8 cellular contexts compared by ENCODE assay signal in the genomic region with DNA sequence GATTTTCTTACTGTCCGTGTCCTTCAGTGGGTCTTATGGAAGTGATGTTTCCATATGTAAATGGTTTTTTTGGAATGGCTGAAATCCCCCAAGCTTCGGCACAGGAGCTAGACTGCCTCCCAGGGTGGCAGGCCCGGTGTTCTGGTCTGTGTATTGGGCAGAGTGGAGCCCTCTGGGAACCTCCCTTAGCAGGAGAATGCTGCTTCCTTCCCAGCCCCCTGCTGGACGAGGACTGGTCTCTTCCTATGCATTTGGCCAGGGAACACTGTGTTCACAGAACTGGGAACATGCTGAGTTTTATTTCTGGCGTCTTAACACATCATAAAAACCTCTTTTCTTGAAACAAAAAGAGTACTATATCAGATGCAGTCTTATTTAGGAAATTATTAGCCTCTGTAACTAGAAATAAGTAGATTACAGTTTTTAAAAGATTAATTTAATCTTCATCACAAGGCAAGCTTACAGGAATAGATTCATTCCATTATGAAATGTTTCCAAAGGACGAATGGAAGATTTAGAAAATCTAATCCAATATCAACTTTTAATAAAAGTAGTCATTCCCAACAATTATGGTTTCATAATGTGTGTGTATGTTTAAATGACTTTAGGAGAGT. TPM values are rescaled to one million over a fixed set of nuclear protein-coding genes. Genes with fewer than 3 reads are reported as not detected.
DNase-seq lines count a peak whose midpoint lies in the region; ATAC-seq and TF ChIP-seq lines count a peak whose summit lies in the region.

No MANE protein-coding gene starts in this region.

- H3K4me1 ChIP-seq in A673 (ENCODE audit: insufficient read depth, low read length, poor library complexity, severe bottlenecking) (peaks cover 11% of the 10 kb centered on the region), H9 (ENCODE audit: insufficient read depth, low read length) (no peaks in the 10 kb centered on the region), left ventricle myocardium inferior (peaks cover 50% of the 10 kb centered on the region), smooth muscle cell (ENCODE audit: low read depth) (peaks cover 11% of the 10 kb centered on the region)

- DNase-seq in A673 (ENCODE audit: low spot score) (peak; percentile 73), H9 (peak; percentile 78), SW480 (ENCODE audit: low spot score) (peak; percentile 22), left ventricle myocardium inferior (peak; percentile 68), smooth muscle cell (lab: John Stamatoyannopoulos, UW; ENCODE audit: unreplicated experiment) (no peak), DMS79 treated with DMSO at 0.1 percent for 48 hours (lab: John Stamatoyannopoulos, UW) (no peak)

- H3K27ac Mint-ChIP-seq in H9 = no peak overlapping the region

- H3K9ac ChIP-seq in H9 (ENCODE audit: extremely low read depth, insufficient read length, low read length) (no peak overlapping the region), smooth muscle cell (ENCODE audit: low read depth) (no peak overlapping the region)

- TF ChIP-seq CTCF in A673 (conservative IDR thresholded peaks at IDR 0.05; ENCODE audit: low read depth, low read length) = peak; percentile 68
- TF ChIP-seq CTCF in H9 (conservative IDR thresholded peaks at IDR 0.05) = peak; percentile 67
- TF ChIP-seq CTCF in left ventricle myocardium inferior (IDR thresholded peaks at IDR 0.05; ENCODE audit: borderline replicate concordance) = peak; percentile 74
- peak; percentile 48 for TF ChIP-seq CTCF in smooth muscle cell (IDR thresholded peaks at IDR 0.05; ENCODE audit: borderline replicate concordance, insufficient read depth, poor library complexity, severe bottlenecking)

- H2BK20ac ChIP-seq in H9 (ENCODE audit: low read depth, low read length, poor library complexity, severe bottlenecking) = no peak overlapping the region

- H3K27me3 ChIP-seq in A673 (replicated peaks; ENCODE audit: insufficient read depth, low read depth, low read length, poor library complexity) (no peaks in the 10 kb centered on the region), H9 (ENCODE audit: insufficient read depth, low read length) (no peaks in the 10 kb centered on the region), left ventricle myocardium inferior (ENCODE audit: low read depth) (no peaks in the 10 kb centered on the region), smooth muscle cell (ENCODE audit: low read depth) (no peaks in the 10 kb centered on the region)

- no peaks in the 10 kb centered on the region for H3K9me3 ChIP-seq in A673 (ENCODE audit: low read depth, low read length, poor library complexity, severe bottlenecking)
- H3K9me3 ChIP-seq in H9 (ENCODE audit: control insufficient read depth, low read depth, low read length) = no peaks in the 10 kb centered on the region
- no peaks in the 10 kb centered on the region for H3K9me3 ChIP-seq in left ventricle myocardium inferior (replicated peaks)
- H3K9me3 ChIP-seq in smooth muscle cell (replicated peaks; ENCODE audit: low read depth) = no peaks in the 10 kb centered on the region

- no peak overlapping the region for H3K14ac ChIP-seq in H9 (ENCODE audit: insufficient read depth, low read length)

- H4K91ac ChIP-seq in H9 (ENCODE audit: insufficient read length, low read depth, low read length) = no peak overlapping the region

- peaks cover 9% of the 10 kb centered on the region for H3F3A ChIP-seq in smooth muscle cell (ENCODE audit: low read depth)

- no peak overlapping the region for H3T11ph ChIP-seq in H9 (ENCODE audit: low read length)

- H3K4me2 ChIP-seq in H9 (ENCODE audit: insufficient read depth, insufficient read length, low read length) = no peak overlapping the region
- H3K4me2 ChIP-seq in smooth muscle cell = peak overlapping the region; percentile 73

- no TSS peak for BruUV-seq in A673 (replicated peaks; lab: Mats Ljungman, UMichigan)

- peaks cover 5 to 12% of the 10 kb centered on the region in 2 experiments; a peak in 3 of 4 replicates for H3K4me1 Mint-ChIP-seq in H9

- H2AFZ ChIP-seq in H9 (ENCODE audit: low read length) = no peak overlapping the region
- H2AFZ ChIP-seq in smooth muscle cell (ENCODE audit: low read depth) = no peak overlapping the region

- H3K4ac ChIP-seq in H9 (ENCODE audit: low read depth, low read length) = no peak overlapping the region

- H2BK5ac ChIP-seq in H9 (ENCODE audit: insufficient read length, low read length) = no peak overlapping the region

- H3K36me3 Mint-ChIP-seq in H9 (ENCODE audit: insufficient read depth in 1 of 3, low read depth in 3 of 3) = no peaks in the 10 kb centered on the region

- H3K79me2 ChIP-seq in H9 (ENCODE audit: insufficient read depth, low read length) = no peaks in the 10 kb centered on the region
- no peaks in the 10 kb centered on the region for H3K79me2 ChIP-seq in smooth muscle cell (ENCODE audit: low read depth)

- peaks cover 5% of the 10 kb centered on the region; the same call in 1 of the 2 replicates for H3K27me3 Mint-ChIP-seq in H9 (ENCODE audit: low read depth)

- CTCF ChIA-PET in A673 (lab: Charles Lee) = interaction anchor here (0.7 to 0.8 kb wide), 2 partner anchors 15 to 428 kb away, joined by 3 read pairs; no protein-coding TSS in a partner anchor

- H3K23me2 ChIP-seq in H9 (ENCODE audit: insufficient read length, low read depth, low read length, poor library complexity, severe bottlenecking) = peaks cover 2% of the 10 kb centered on the region

- H3K36me3 ChIP-seq in A673 (ENCODE audit: insufficient read depth, low read length, poor library complexity, severe bottlenecking) (no peaks in the 10 kb centered on the region), left ventricle myocardium inferior (no peaks in the 10 kb centered on the region), smooth muscle cell (ENCODE audit: low read depth) (no peaks in the 10 kb centered on the region)

- intact Hi-C loops in A673 (cut with micrococcal nuclease; ENCODE audit: unreplicated experiment) = loop anchor here (10.0 kb wide), 1 partner anchor 398 kb away; no protein-coding TSS in a partner anchor
- intact Hi-C loops in left ventricle myocardium inferior (cut with micrococcal nuclease) = loop anchor here (5.0 to 10.0 kb wide), 3 partner anchors 88 to 266 kb away; no protein-coding TSS in a partner anchor

- peaks cover 5% of the 10 kb centered on the region for H4K20me1 ChIP-seq in H9 (ENCODE audit: control insufficient read depth, insufficient read depth, insufficient read length)
- H4K20me1 ChIP-seq in smooth muscle cell (ENCODE audit: low read depth) = no peaks in the 10 kb centered on the region

- H3K9me3 Mint-ChIP-seq in H9 = no peaks in the 10 kb centered on the region; a peak in 1 of 5 replicates

- H4K5ac ChIP-seq in H9 (ENCODE audit: insufficient read length, low read depth, low read length) = no peak overlapping the region

- H3K18ac ChIP-seq in H9 (ENCODE audit: insufficient read length, low read depth, low read length) = no peak overlapping the region

- H2AK5ac ChIP-seq in H9 (ENCODE audit: insufficient read length, low read length) = no peak overlapping the region

- no peak overlapping the region for H4K8ac ChIP-seq in H9 (replicated peaks; ENCODE audit: insufficient read length, low read depth, low read length)

- POLR2A ChIA-PET in A673 (lab: Charles Lee; ENCODE audit: low non-redundant PET) = no interaction called here

- H3K4me3 ChIP-seq in A673 (ENCODE audit: low read depth, low read length, poor library complexity, severe bottlenecking) = no peak overlapping the region
- no peak overlapping the region for H3K4me3 ChIP-seq in left ventricle myocardium inferior
- no peak overlapping the region for H3K4me3 ChIP-seq in smooth muscle cell

- no peak overlapping the region for H3K56ac ChIP-seq in H9 (ENCODE audit: insufficient read length, low read depth, low read length)

- H3K27ac ChIP-seq in A673 (ENCODE audit: low read depth, low read length, poor library complexity, severe bottlenecking) (no peak overlapping the region), H9 (ENCODE audit: insufficient read length, low read depth, low read length) (no peak overlapping the region), left ventricle myocardium inferior (replicated peaks) (peak overlapping the region; percentile 87), smooth muscle cell (ENCODE audit: low read depth) (peak overlapping the region; percentile 65)

- no peaks in the 10 kb centered on the region for H3K79me1 ChIP-seq in H9 (ENCODE audit: insufficient read depth, low read depth, low read length, poor library complexity, severe bottlenecking)

- no peak overlapping the region for H2BK120ac ChIP-seq in H9 (ENCODE audit: low read depth, low read length, poor library complexity, severe bottlenecking)

- no peak overlapping the region for H2BK15ac ChIP-seq in H9 (ENCODE audit: low read depth, low read length)

- WGBS in H9 (ENCODE audit: extremely low coverage, insufficient read length, low lambda C conversion rate) = no CpG with 5 or more reads among the region's 6 CpGs
- WGBS in smooth muscle cell (ENCODE audit: low lambda C conversion rate) = 20% methylated on average over 6 of the region's 6 CpGs

- ATAC-seq in HG02973 (IDR thresholded peaks at IDR 0.05; ENCODE audit: unreplicated experiment) (no peak), GM21381 (IDR thresholded peaks at IDR 0.05; ENCODE audit: unreplicated experiment) (no peak)

- peak overlapping the region in 1 of 2 experiments; percentile 42; a peak in 1 of 5 replicates for H3K4me3 Mint-ChIP-seq in H9

- H3K23ac ChIP-seq in H9 (ENCODE audit: insufficient read length, low read depth, low read length) = no peak overlapping the region

- H2BK12ac ChIP-seq in H9 (ENCODE audit: insufficient read length, low read depth, low read length) = no peak overlapping the region

RNA-seq across cellular contexts. Expression of gene SYTL3, which starts 56.6 kb away (rescaled TPM):
- 0.66 and 0.82 TPM in 2 replicates for total RNA-seq in A673 (2021)
- total RNA-seq in H9 (2021) = 0.09 and 0.20 TPM in 2 replicates
- 11.2 TPM for total RNA-seq in left ventricle myocardium inferior
- total RNA-seq in smooth muscle cell = 0.13 and 1.3 TPM in 2 replicates
- polyA plus RNA-seq in smooth muscle cell = 1.2 and 1.3 TPM in 2 replicates

Comparison
In these comparisons a context has a peak if more than half of its experiments do, and no peak if none do; other contexts are left out.
1. DNase-seq: peak in A673 (single experiment), H9 (single experiment), SW480 (single experiment) and left ventricle myocardium inferior (single experiment); none in smooth muscle cell (single experiment) and DMS79 treated with DMSO at 0.1 percent for 48 hours (single experiment).
2. H3K27ac ChIP-seq: peak in left ventricle myocardium inferior (single experiment) and smooth muscle cell (single experiment); none in A673 (single experiment) and H9 (single experiment).
3. Peak in every context shown above with its lines, with median percentiles within 50 percentile points of each other: CTCF ChIP-seq.